30 cellular contexts compared by ENCODE assay signal in genomic region chr1:7839526-7839925, GRCh38. TPM values are rescaled to one million over a fixed set of nuclear protein-coding genes. Genes with fewer than 3 reads are reported as not detected.
"Had no signal": no experiment of that assay in that cellular context is flagged by ENCODE, and none has a peak within 500 bp of the region (broad histone marks: within the 10 kb centered on the region; RNA-seq: fewer than 3 reads in every experiment).

No MANE protein-coding gene starts in this region.

- H3K27ac ChIP-seq: stomach, suprapubic skin, testis, thoracic aorta, thyroid gland, tibial artery, tibial nerve, transverse colon, upper lobe of left lung, upper lobe of right lung, uterus, vagina had no signal

- H3K27me3 ChIP-seq: stomach, suprapubic skin, testis, thyroid gland, tibial artery, tibial nerve, transverse colon, upper lobe of left lung, upper lobe of right lung, uterus, vagina had no signal

- H3K4me3 Mint-ChIP-seq: stimulated activated effector memory CD8-positive, alpha-beta T cell treated with anti-CD3 and anti-CD28 coated beads, Interleukin-12 subunit alpha, Interleukin-12 subunit beta, amount 100 ng/mL, for 72 hours; stimulated activated memory B cell treated with anti-CD40 and anti-IgM and Interleukin-4, amounts not matched to agents 10 μg/mL and 1 μg/mL and 100 μg/mL, for 72 hours; stimulated activated naive B cell treated with anti-CD40 and anti-IgM and Interleukin-4, amounts not matched to agents 10 μg/mL and 1 μg/mL and 100 μg/mL, for 72 hours; stimulated activated naive CD8-positive, alpha-beta T cell treated with anti-CD3 and anti-CD28 coated beads, Interleukin-15, amount 100 ng/mL, for 72 hours; stimulated activated naive CD8-positive, alpha-beta T cell treated with anti-CD3 and anti-CD28 coated beads, Interleukin-15, Interleukin-2, amounts not matched to agents 100 ng/mL and 50 ng/mL, for 24 hours; type B pancreatic cell had no signal

- DNase-seq: stimulated activated CD4-positive, alpha-beta T cell treated with anti-CD3 and anti-CD28 coated beads, Interleukin-2, amount 100 ng/mL, for 48 hours; stimulated activated CD4-positive, alpha-beta T cell treated with anti-CD3 and anti-CD28 coated beads, Interleukin-4, amount 100 ng/mL, for 1 hour; stimulated activated CD4-positive, alpha-beta T cell treated with anti-CD3 and anti-CD28 coated beads, Interleukin-4, amount 100 ng/mL, for 24 hours; stimulated activated CD4-positive, alpha-beta T cell treated with anti-CD3 and anti-CD28 coated beads, Interleukin-4, amount 100 ng/mL, for 4 hours; stimulated activated CD8-positive, alpha-beta memory T cell treated with anti-CD3 and anti-CD28 coated beads, Interleukin-4, amount 100 ng/mL, for 48 hours; stimulated activated naive B cell treated with anti-CD40 and anti-IgM and Interleukin-4, amounts not matched to agents 10 μg/mL and 1 μg/mL and 100 μg/mL, for 72 hours; stimulated activated naive CD4-positive, alpha-beta T cell; stimulated activated naive CD4-positive, alpha-beta T cell treated with Interleukin-2 at 50 U/mL for 16 hours; stimulated activated naive CD8-positive, alpha-beta T cell treated with anti-CD3 and anti-CD28 coated beads, Interleukin-15, amount 100 ng/mL, for 72 hours; stimulated activated naive CD8-positive, alpha-beta T cell treated with anti-CD3 and anti-CD28 coated beads, Interleukin-15, Interleukin-2, amounts not matched to agents 100 U/mL and 50 U/mL, for 24 hours; stomach; substantia nigra; testis; thyroid gland; tibial artery; transverse colon; upper lobe of left lung; upper lobe of right lung; uterus had no signal

- ATAC-seq: stimulated activated effector memory CD8-positive, alpha-beta T cell treated with anti-CD3 and anti-CD28 coated beads, Interleukin-12 subunit alpha, Interleukin-12 subunit beta, amount 100 ng/mL, for 72 hours; stimulated activated memory B cell treated with anti-CD40 and anti-IgM and Interleukin-4, amounts not matched to agents 10 μg/mL and 1 μg/mL and 100 μg/mL, for 72 hours; stimulated activated naive B cell treated with anti-CD40 and anti-IgM and Interleukin-4, amounts not matched to agents 10 μg/mL and 1 μg/mL and 100 μg/mL, for 72 hours; stimulated activated naive CD8-positive, alpha-beta T cell treated with anti-CD3 and anti-CD28 coated beads, Interleukin-15, amount 100 ng/mL, for 72 hours; stimulated activated naive CD8-positive, alpha-beta T cell treated with anti-CD3 and anti-CD28 coated beads, Interleukin-15, Interleukin-2, amounts not matched to agents 100 U/mL and 50 U/mL, for 24 hours; upper lobe of right lung had no signal

- H3K27ac Mint-ChIP-seq: stimulated activated effector memory CD8-positive, alpha-beta T cell treated with anti-CD3 and anti-CD28 coated beads, Interleukin-12 subunit alpha, Interleukin-12 subunit beta, amount 100 ng/mL, for 72 hours; stimulated activated memory B cell treated with anti-CD40 and anti-IgM and Interleukin-4, amounts not matched to agents 10 μg/mL and 1 μg/mL and 100 μg/mL, for 72 hours; stimulated activated naive B cell treated with anti-CD40 and anti-IgM and Interleukin-4, amounts not matched to agents 10 μg/mL and 1 μg/mL and 100 μg/mL, for 72 hours; stimulated activated naive CD8-positive, alpha-beta T cell treated with anti-CD3 and anti-CD28 coated beads, Interleukin-15, amount 100 ng/mL, for 72 hours; stimulated activated naive CD8-positive, alpha-beta T cell treated with anti-CD3 and anti-CD28 coated beads, Interleukin-15, Interleukin-2, amounts not matched to agents 100 ng/mL and 50 ng/mL, for 24 hours; type B pancreatic cell had no signal

- H3K4me1 ChIP-seq: stomach, suprapubic skin, testis, thyroid gland, tibial artery, tibial nerve, transverse colon, upper lobe of left lung, upper lobe of right lung, uterus, vagina had no signal

- H3K4me3 ChIP-seq: stomach, suprapubic skin, testis, thoracic aorta, thyroid gland, tibial artery, tibial nerve, transverse colon, upper lobe of left lung, upper lobe of right lung, uterus, vagina had no signal

- H3K27me3 Mint-ChIP-seq: stimulated activated memory B cell treated with anti-CD40 and anti-IgM and Interleukin-4, amounts not matched to agents 10 μg/mL and 1 μg/mL and 100 μg/mL, for 72 hours; stimulated activated naive B cell treated with anti-CD40 and anti-IgM and Interleukin-4, amounts not matched to agents 10 μg/mL and 1 μg/mL and 100 μg/mL, for 72 hours; stimulated activated naive CD8-positive, alpha-beta T cell treated with anti-CD3 and anti-CD28 coated beads, Interleukin-15, amount 100 ng/mL, for 72 hours; stimulated activated naive CD8-positive, alpha-beta T cell treated with anti-CD3 and anti-CD28 coated beads, Interleukin-15, Interleukin-2, amounts not matched to agents 100 ng/mL and 50 ng/mL, for 24 hours; type B pancreatic cell had no signal

- H3K4me1 Mint-ChIP-seq: stimulated activated effector memory CD8-positive, alpha-beta T cell treated with anti-CD3 and anti-CD28 coated beads, Interleukin-12 subunit alpha, Interleukin-12 subunit beta, amount 100 ng/mL, for 72 hours; stimulated activated memory B cell treated with anti-CD40 and anti-IgM and Interleukin-4, amounts not matched to agents 10 μg/mL and 1 μg/mL and 100 μg/mL, for 72 hours; stimulated activated naive B cell treated with anti-CD40 and anti-IgM and Interleukin-4, amounts not matched to agents 10 μg/mL and 1 μg/mL and 100 μg/mL, for 72 hours; stimulated activated naive CD8-positive, alpha-beta T cell treated with anti-CD3 and anti-CD28 coated beads, Interleukin-15, amount 100 ng/mL, for 72 hours had no signal

- H3K9me3 ChIP-seq: testis, thyroid gland had no signal

- H3K36me3 ChIP-seq: uterus had no signal

RNA-seq across cellular contexts. Expression of gene UTS2, which starts 13.3 kb away (rescaled TPM):
- total RNA-seq: suprapubic skin, temporal lobe, testis, thoracic aorta, thyroid gland, transverse colon, upper lobe of left lung, upper lobe of right lung, ureter, uterus had no signal
- polyA plus RNA-seq: stomach, urinary bladder had no signal
